22 cellular contexts compared by ENCODE assay signal in the genomic region with DNA sequence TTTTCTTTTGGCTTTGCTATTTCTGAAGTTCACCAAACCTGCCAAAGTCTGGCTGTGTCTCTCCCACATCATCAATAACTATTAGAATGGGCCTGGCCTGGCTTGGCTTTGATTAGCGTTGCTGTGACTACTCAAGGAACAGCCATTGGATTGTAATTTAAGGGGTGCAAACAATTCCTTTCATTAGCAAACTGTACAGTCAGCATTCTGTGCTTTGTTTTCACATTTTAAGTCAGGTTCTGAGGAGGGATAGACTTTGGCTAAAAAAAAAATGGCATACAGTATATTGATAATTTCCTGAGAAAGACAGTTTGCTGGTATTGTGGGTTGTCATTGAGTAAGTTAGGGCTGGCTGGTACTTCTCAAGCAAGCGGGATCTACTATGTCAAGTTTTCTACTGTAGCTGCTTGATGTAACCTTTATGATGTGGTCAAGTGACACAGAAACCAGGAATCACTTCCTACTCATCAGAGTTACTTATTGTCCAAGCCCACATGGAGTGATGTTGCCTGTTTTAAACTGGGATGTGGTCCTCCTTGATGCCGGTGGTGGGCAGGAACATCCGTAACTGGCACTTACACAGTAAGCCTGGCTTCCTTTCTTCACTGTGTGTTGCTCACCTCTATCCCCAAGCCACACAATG.
DNase-seq lines count a peak whose midpoint lies in the region; ATAC-seq, FAIRE-seq and TF ChIP-seq lines count a peak whose summit lies in the region.
"Had no signal": no experiment of that assay in that cellular context is flagged by ENCODE, and none has a peak within 500 bp of the region (broad histone marks: within the 10 kb centered on the region; RNA-seq: fewer than 3 reads in every experiment).

No MANE protein-coding gene starts in this region.

- H4K20me1 ChIP-seq in HepG2 (ENCODE audit: insufficient read depth, low read length) = no peaks in the 10 kb centered on the region

- BruUV-seq in HepG2 (replicated peaks; lab: Mats Ljungman, UMichigan) = no TSS peak

- no peaks in the 10 kb centered on the region for H3K27me3 ChIP-seq in HepG2 (ENCODE audit: control insufficient read depth in 1 of 2, insufficient read depth in 2 of 2, low read length in 2 of 2)
- H3K27me3 ChIP-seq in right lobe of liver = no peaks in the 10 kb centered on the region
- H3K27me3 ChIP-seq in foreskin keratinocyte = no peaks in the 10 kb centered on the region

- H3K9me3 ChIP-seq in HepG2 (ENCODE audit: low read length) (no peaks in the 10 kb centered on the region), right lobe of liver (no peaks in the 10 kb centered on the region)

- TF ChIP-seq EP300 in HepG2 (IDR thresholded peaks at IDR 0.05; ENCODE audit: low read depth in 2 of 2, low read length in 2 of 2) = no peak
- TF ChIP-seq EP300 in HepG2 (CRISPR knock-in tag; IDR thresholded peaks at IDR 0.05; ENCODE audit: borderline replicate concordance) = no peak

- no peaks in the 10 kb centered on the region for H3K9me3 Mint-ChIP-seq in WTC11
- H3K9me3 Mint-ChIP-seq: H9 had no signal

- H3K4me1 Mint-ChIP-seq in WTC11 = peaks cover 57% of the 10 kb centered on the region

- H3K4me3 ChIP-seq in HepG2 (replicated peaks in 1 of 3; ENCODE audit: insufficient read depth in 1 of 3, low read depth in 2 of 3, low read length in 3 of 3) (no peak overlapping the region), right lobe of liver (no peak overlapping the region)
- H3K4me3 ChIP-seq: GM12878 had no signal

- no peak overlapping the region for H2AFZ ChIP-seq in HepG2 (ENCODE audit: low read length)

- no peak for FAIRE-seq in HepG2 (lab: Jason Lieb, UNC)
- FAIRE-seq: GM12878 had no signal

- no peak overlapping the region for H3K4me2 ChIP-seq in HepG2 (ENCODE audit: low read depth, low read length)

- no peak overlapping the region for H3K27ac ChIP-seq in HepG2 (ENCODE audit: extremely low read length, insufficient read depth, low read length)
- H3K27ac ChIP-seq in right lobe of liver = no peak overlapping the region
- no peak overlapping the region for H3K27ac ChIP-seq in foreskin keratinocyte
- H3K27ac ChIP-seq: C4-2B, RWPE1 had no signal

- no peaks in the 10 kb centered on the region for H3K36me3 Mint-ChIP-seq in WTC11

- DNase-seq in HepG2 (ENCODE audit: low spot score) = no peak
- no peak for DNase-seq in right lobe of liver
- no peak for DNase-seq in WTC11 (ENCODE audit: low spot score)
- peak; percentile 61 for DNase-seq in glomerular visceral epithelial cell (ENCODE audit: extremely low spot score)
- no peak for DNase-seq in NK-92 (lab: John Stamatoyannopoulos, UW; ENCODE audit: unreplicated experiment)
- DNase-seq in OCI-M1 (lab: John Stamatoyannopoulos, UW) = no peak
- DNase-seq in sciatic nerve (ENCODE audit: low spot score) = no peak
- DNase-seq in foreskin keratinocyte = no peak
- DNase-seq: AML-193, GF-D8, H9, Karpas-422, NCI-H187 treated with DMSO at 0.1 percent for 48 hours, NCI-H226, NCI-H524, NCI-H82, PC-3, SIG-M5 had no signal

- H3K27ac Mint-ChIP-seq in WTC11 = 0 out of 2 replicates have a peak overlapping the region, but pooled peaks have one; percentile 11

- H3K79me2 ChIP-seq in HepG2 (ENCODE audit: insufficient read depth, low read length) = no peaks in the 10 kb centered on the region

- intact Hi-C loops in HepG2 (cut with micrococcal nuclease; ENCODE audit: unreplicated experiment) (no loop called here), right lobe of liver (cut with DNase I) (no loop called here), sciatic nerve (cut with DNase I) (no loop called here)

- no peak for TF ChIP-seq RAD21 in HepG2 (CRISPR knock-in tag; IDR thresholded peaks at IDR 0.05)

- no peak for TF ChIP-seq POLR2A in HepG2 (IDR thresholded peaks at IDR 0.05; ENCODE audit: insufficient read depth in 1 of 2, low read depth in 2 of 2, low read length in 2 of 2)
- TF ChIP-seq POLR2A in right lobe of liver (IDR thresholded peaks at IDR 0.05) = no peak

- H3K9ac ChIP-seq in HepG2 (ENCODE audit: insufficient read depth, low read depth, low read length) = no peak overlapping the region

- H3K36me3 ChIP-seq in HepG2 (replicated peaks in 1 of 2; ENCODE audit: control insufficient read depth in 1 of 2, insufficient read depth in 2 of 2, low read length in 2 of 2) = no peaks in the 10 kb centered on the region
- H3K36me3 ChIP-seq in right lobe of liver = no peaks in the 10 kb centered on the region

- POLR2A ChIA-PET in HepG2 (lab: Yijun Ruan, JAX) = no interaction called here
- POLR2A ChIA-PET in WTC11 (lab: Charles Lee) = interaction anchor here (0.9 kb wide), 1 partner anchor 24 kb away, joined by 3 read pairs; no protein-coding TSS in a partner anchor

- in situ Hi-C loops in HepG2 (cut with HindIII; ENCODE audit: extremely low pct_ligation_motif_present, low pct_unique_long_range_greater_than_20kb) = no loop called here

- WGBS in HepG2 (ENCODE audit: low lambda C conversion rate) = 95% methylated on average over 4 of the region's 4 CpGs
- WGBS in right lobe of liver (ENCODE audit: insufficient coverage, low coverage, low lambda C conversion rate, missing lambda C conversion rate) = 85% methylated on average over 2 of the region's 4 CpGs

- ATAC-seq in HepG2 = no peak
- no peak for ATAC-seq in right lobe of liver
- no peak; the same call in 1 of the 2 replicates for ATAC-seq in WTC11
- ATAC-seq in sciatic nerve = no peak
- ATAC-seq in foreskin keratinocyte = no peak
- ATAC-seq: GM12878, PC-3, SK-N-SH treated with all-trans-retinoic acid at 6 μM for 48 hours had no signal

- peaks cover 25% of the 10 kb centered on the region for H3K4me1 ChIP-seq in HepG2 (ENCODE audit: insufficient read depth, low read length)
- H3K4me1 ChIP-seq in right lobe of liver = peaks cover 0 to 41% (median 10%) of the 10 kb centered on the region in 4 donors
- peaks cover 45% of the 10 kb centered on the region for H3K4me1 ChIP-seq in foreskin keratinocyte

- CTCF ChIA-PET in HepG2 (lab: Yijun Ruan, JAX; ENCODE audit: low intra/inter-chr PET ratio, low total read pairs) = no interaction called here
- CTCF ChIA-PET in WTC11 (lab: Charles Lee) = no interaction called here

- no peak overlapping the region for H3K4me3 Mint-ChIP-seq in WTC11
- H3K4me3 Mint-ChIP-seq: H9 had no signal

- no peaks in the 10 kb centered on the region for H3K27me3 Mint-ChIP-seq in WTC11 (ENCODE audit: low read depth)

- TF ChIP-seq CTCF in HepG2 (CRISPR knock-in tag; IDR thresholded peaks at IDR 0.05) = no peak
- TF ChIP-seq CTCF in right lobe of liver (IDR thresholded peaks at IDR 0.05) = no peak
- TF ChIP-seq CTCF in WTC11 (IDR thresholded peaks at IDR 0.05) = no peak
- no peak for TF ChIP-seq CTCF in foreskin keratinocyte (conservative IDR thresholded peaks at IDR 0.05)

TF ChIP-seq in HepG2, 621 proteins besides CTCF, POLR2A, EP300 and RAD21:
- TF ChIP-seq MAFK (conservative IDR thresholded peaks at IDR 0.05 in 1 of 2, IDR thresholded peaks at IDR 0.05 in 1 of 2; ENCODE audit: low read length in 2 of 2) (peak; percentile 60 to 70), MAFF (IDR thresholded peaks at IDR 0.05; ENCODE audit: low read depth, low read length) (peak; percentile 67), THAP8 (CRISPR knock-in tag; IDR thresholded peaks at IDR 0.05; ENCODE audit: borderline replicate concordance) (no peak)
TF ChIP-seq in HepG2: peak in this region for 2.

TF ChIP-seq in WTC11, 78 proteins besides CTCF, POLR2A, EP300 and RAD21:
- TF ChIP-seq E2F5 (CRISPR knock-in tag; IDR thresholded peaks at IDR 0.05) (no peak), KAT7 (CRISPR knock-in tag; IDR thresholded peaks at IDR 0.05; ENCODE audit: borderline replicate concordance) (no peak)
